18 cellular contexts compared by ENCODE assay signal in genomic region chr19:50420127-50420526, GRCh38. TPM values are rescaled to one million over a fixed set of nuclear protein-coding genes. Genes with fewer than 3 reads are reported as not detected.
A peak's percentile ranks its signal among the peaks of the same experiment; 100 is the strongest.
DNase-seq lines count a peak whose midpoint lies in the region; ATAC-seq, FAIRE-seq and TF ChIP-seq lines count a peak whose summit lies in the region.
"Had no signal": no experiment of that assay in that cellular context is flagged by ENCODE, and none has a peak within 500 bp of the region (broad histone marks: within the 10 kb centered on the region; RNA-seq: fewer than 3 reads in every experiment).

No MANE protein-coding gene starts in this region.

- peaks cover 59% of the 10 kb centered on the region for H3K36me3 Mint-ChIP-seq in activated B cell treated with CpG ODN at 0.5 μM for 24 hours (ENCODE audit: low read depth)
- H3K36me3 Mint-ChIP-seq: CD4-positive, alpha-beta memory T cell had no signal

- CTCF ChIA-PET in activated B cell treated with CpG ODN at 0.5 μM for 24 hours (lab: Charles Lee), result interaction anchor here (0.9 to 1.7 kb wide), 3 partner anchors 8 to 40 kb away, joined by 3 to 6 read pairs (median 5); no protein-coding TSS in a partner anchor

- H2BK120ac ChIP-seq in mesendoderm (ENCODE audit: low read depth, low read length), result no peak overlapping the region

- H4K20me1 ChIP-seq in BLaER1 treated with 17β-estradiol and CSF1 and Interleukin-3, amounts not matched to agents 10 nM and 100 nM, result peaks cover 0 to 19% (median 10%) of the 10 kb centered on the region in 11 experiments; a peak in 9 of 22 replicates

- H3K27ac ChIP-seq in BLaER1 treated with 17β-estradiol and CSF1 and Interleukin-3, amounts not matched to agents 10 nM and 100 nM, result peak overlapping the region in 9 of 11 experiments; percentile 23 to 82 (median 69); a peak in 16 of 22 replicates
- no peak overlapping the region for H3K27ac ChIP-seq in mesendoderm (ENCODE audit: low read depth, low read length)
- no peak overlapping the region for H3K27ac ChIP-seq in adrenal gland
- H3K27ac ChIP-seq: heart left ventricle, SJSA1 had no signal

- POLR2A ChIA-PET in activated B cell treated with CpG ODN at 0.5 μM for 24 hours (lab: Charles Lee), result interaction anchor here (0.6 to 8.4 kb wide), 12 partner anchors 10 to 397 kb away, joined by 3 to 282 read pairs (median 16); partner anchors contain the start of genes KCNC3, MYBPC2, NR1H2 and POLD1

- peak overlapping the region in 8 of 10 experiments; percentile 62 to 80 (median 70); a peak in 17 of 20 replicates for H3K4me3 ChIP-seq in BLaER1 treated with 17β-estradiol and CSF1 and Interleukin-3, amounts not matched to agents 10 nM and 100 nM
- H3K4me3 ChIP-seq in mesendoderm (ENCODE audit: low read length), result no peak overlapping the region
- H3K4me3 ChIP-seq in adrenal gland, result no peak overlapping the region
- H3K4me3 ChIP-seq: heart left ventricle, SJSA1 had no signal

- H3K79me1 ChIP-seq in mesendoderm (ENCODE audit: low read length), result no peaks in the 10 kb centered on the region

- intact Hi-C loops in activated B cell treated with CpG ODN at 0.5 μM for 24 hours (cut with micrococcal nuclease) (no loop called here), adrenal gland (cut with DNase I) (no loop called here)

- H3K4me2 ChIP-seq in BLaER1 treated with 17β-estradiol and CSF1 and Interleukin-3, amounts not matched to agents 10 nM and 100 nM, result peak overlapping the region; percentile 81 to 98 (median 96)
- no peak overlapping the region for H3K4me2 ChIP-seq in mesendoderm (ENCODE audit: low read length)

- peaks cover 0 to 7% (median 0%) of the 10 kb centered on the region in 11 experiments; a peak in 1 of 22 replicates for H3K27me3 ChIP-seq in BLaER1 treated with 17β-estradiol and CSF1 and Interleukin-3, amounts not matched to agents 10 nM and 100 nM
- no peaks in the 10 kb centered on the region for H3K27me3 ChIP-seq in mesendoderm (ENCODE audit: insufficient read depth, low read length, poor library complexity)
- H3K27me3 ChIP-seq in adrenal gland, result peaks cover 30% of the 10 kb centered on the region

- no peak for ATAC-seq in activated B cell treated with CpG ODN at 0.5 μM for 24 hours (ENCODE audit: low read depth)
- ATAC-seq: heart left ventricle had no signal

- no peak overlapping the region for H3K4ac ChIP-seq in mesendoderm (ENCODE audit: low read depth, low read length)

- H3K9me3 ChIP-seq in BLaER1 treated with 17β-estradiol and CSF1 and Interleukin-3, amounts not matched to agents 10 nM and 100 nM (replicated peaks in 1 of 11), result peaks cover 0 to 4% (median 0%) of the 10 kb centered on the region in 11 experiments; a peak in 1 of 22 replicates
- H3K9me3 ChIP-seq in adrenal gland (replicated peaks in 1 of 3), result no peaks in the 10 kb centered on the region
- H3K9me3 ChIP-seq: heart left ventricle, SJSA1 had no signal

- no peak overlapping the region for H4K8ac ChIP-seq in mesendoderm (ENCODE audit: low read depth, low read length)

- H3K23ac ChIP-seq in mesendoderm (ENCODE audit: low read length), result peak overlapping the region; percentile 45

- H3K27me3 Mint-ChIP-seq in activated B cell treated with CpG ODN at 0.5 μM for 24 hours, result no peaks in the 10 kb centered on the region

- H3K79me2 ChIP-seq in mesendoderm (ENCODE audit: control insufficient read depth, insufficient read depth, low read length), result no peaks in the 10 kb centered on the region

- no peak overlapping the region for H2AK5ac ChIP-seq in mesendoderm (ENCODE audit: low read length)

- H3K36me3 ChIP-seq in BLaER1 treated with 17β-estradiol and CSF1 and Interleukin-3, amounts not matched to agents 10 nM and 100 nM, result peaks cover 0 to 39% (median 20%) of the 10 kb centered on the region in 11 experiments; a peak in 17 of 22 replicates
- H3K36me3 ChIP-seq in mesendoderm (ENCODE audit: control insufficient read depth, insufficient read depth, low read length), result no peaks in the 10 kb centered on the region
- no peaks in the 10 kb centered on the region for H3K36me3 ChIP-seq in adrenal gland (replicated peaks in 1 of 2)
- H3K36me3 ChIP-seq: heart left ventricle, SJSA1 had no signal

- H3K4me1 Mint-ChIP-seq in activated B cell treated with CpG ODN at 0.5 μM for 24 hours, result peaks cover 73% of the 10 kb centered on the region

- no CpG with 5 or more reads among the region's 3 CpGs for WGBS in mesendoderm (ENCODE audit: extremely low coverage, insufficient coverage, low lambda C conversion rate)
- WGBS in adrenal gland, 4 donors, result 30 to 42% (median 35%) methylated on average over 3 of the region's 3 CpGs

- no peaks in the 10 kb centered on the region for H3K9me3 Mint-ChIP-seq in activated B cell treated with CpG ODN at 0.5 μM for 24 hours
- H3K9me3 Mint-ChIP-seq: CD4-positive, alpha-beta memory T cell; T-helper 2 cell treated with Interferon-gamma antibody and Interleukin-4, amounts not matched to agents 5 μg/mL and 100 μg/mL, for 36 hours had no signal

- DNase-seq in GM19239 (ENCODE audit: insufficient read length, low spot score) (no peak), activated B cell treated with CpG ODN at 0.5 μM for 24 hours (no peak), mesendoderm (no peak), inferior parietal cortex (ENCODE audit: extremely low spot score) (no peak), adrenal gland (no peak), NCI-H748 (lab: John Stamatoyannopoulos, UW; ENCODE audit: unreplicated experiment) (no peak)
- DNase-seq in stimulated activated naive CD4-positive, alpha-beta T cell treated with Interleukin-2 at 50 U/mL for 16 hours (lab: John Stamatoyannopoulos, UW), result no peak
- DNase-seq: activated gamma-delta T cell treated with Interleukin-2 at 50 U/mL for 16 hours; CD4-positive, alpha-beta memory T cell; heart left ventricle; kidney; mesenchymal stem cell; NCI-H1092 treated with DMSO at 0.1 percent for 48 hours; trophoblast cell had no signal

- H3K27ac Mint-ChIP-seq in activated B cell treated with CpG ODN at 0.5 μM for 24 hours, result peak overlapping the region; percentile 97
- H3K27ac Mint-ChIP-seq: T-helper 2 cell treated with Interferon-gamma antibody and Interleukin-4, amounts not matched to agents 5 μg/mL and 100 μg/mL, for 36 hours had no signal

- H3K56ac ChIP-seq in mesendoderm (ENCODE audit: low read length), result no peak overlapping the region

- H3K9ac ChIP-seq in BLaER1 treated with 17β-estradiol and CSF1 and Interleukin-3, amounts not matched to agents 10 nM and 100 nM, result peak overlapping the region in 10 of 11 experiments; percentile 31 to 86 (median 76); a peak in 18 of 22 replicates
- H3K9ac ChIP-seq in mesendoderm (ENCODE audit: low read length), result no peak overlapping the region

- no peak overlapping the region for H2BK15ac ChIP-seq in mesendoderm (replicated peaks; ENCODE audit: low read depth)

- peak overlapping the region; percentile 95 for H3K4me3 Mint-ChIP-seq in activated B cell treated with CpG ODN at 0.5 μM for 24 hours
- H3K4me3 Mint-ChIP-seq: CD4-positive, alpha-beta memory T cell; T-helper 2 cell treated with Interferon-gamma antibody and Interleukin-4, amounts not matched to agents 5 μg/mL and 100 μg/mL, for 36 hours had no signal

- H3K4me1 ChIP-seq in BLaER1 treated with 17β-estradiol and CSF1 and Interleukin-3, amounts not matched to agents 10 nM and 100 nM, result peaks cover 45 to 74% (median 61%) of the 10 kb centered on the region in 10 experiments
- no peaks in the 10 kb centered on the region for H3K4me1 ChIP-seq in mesendoderm (ENCODE audit: control insufficient read depth, low read depth, low read length)
- H3K4me1 ChIP-seq in adrenal gland (replicated peaks in 1 of 2), result no peaks in the 10 kb centered on the region
- H3K4me1 ChIP-seq: SJSA1 had no signal

- TF ChIP-seq CTCF in activated B cell treated with CpG ODN at 0.5 μM for 24 hours (IDR thresholded peaks at IDR 0.05) (no peak), adrenal gland (IDR thresholded peaks at IDR 0.05) (no peak)

- no peak overlapping the region for H4K5ac ChIP-seq in mesendoderm (ENCODE audit: low read length)

- TF ChIP-seq POLR2A in adrenal gland (IDR thresholded peaks at IDR 0.05), result no peak

- peak; percentile 49 for FAIRE-seq in GM19239 (lab: Jason Lieb, UNC)
- FAIRE-seq: kidney had no signal

- no peak overlapping the region for H3K18ac ChIP-seq in mesendoderm (ENCODE audit: low read length)

- no peak overlapping the region for H2BK5ac ChIP-seq in mesendoderm (ENCODE audit: low read length)

RNA-seq across cellular contexts. Expression of gene SPIB, which starts 1.4 kb away (rescaled TPM):
- total RNA-seq in activated B cell treated with CpG ODN at 0.5 μM for 24 hours, result 280 and 324 TPM in 2 replicates
- polyA plus RNA-seq in mesendoderm (2013, experiment 1 of 2), result 8.3 TPM
- 8.4 TPM for polyA plus RNA-seq in mesendoderm (2013, experiment 2 of 2)
- total RNA-seq in adrenal gland, result under 1 TPM in 2 of 8 donors, not detected in 6; 0.19 to 0.29 TPM
- polyA plus RNA-seq in adrenal gland, result under 1 TPM in 1 of 3 donors, not detected in 2; 0.03 TPM
- total RNA-seq: CD4-positive, alpha-beta memory T cell; SJSA1 had no signal
- polyA plus RNA-seq: AG04450 had no signal

RNA-seq across cellular contexts. Expression of gene MYBPC2, which starts 12.6 kb away (rescaled TPM):
- total RNA-seq in activated B cell treated with CpG ODN at 0.5 μM for 24 hours (1.1 and 1.4 TPM in 2 replicates), adrenal gland (1 to 10 TPM in 1 of 8 donors, not detected in 7; 1.6 TPM)
- 1.5 TPM for polyA plus RNA-seq in mesendoderm (2013, experiment 1 of 2)
- polyA plus RNA-seq in mesendoderm (2013, experiment 2 of 2), result 1.4 TPM
- polyA plus RNA-seq in adrenal gland, result under 1 TPM in 1 of 3 donors, not detected in 2; 0.03 TPM
- total RNA-seq: CD4-positive, alpha-beta memory T cell; SJSA1 had no signal
- polyA plus RNA-seq: AG04450, heart left ventricle had no signal

RNA-seq across cellular contexts. Expression of gene POLD1, which starts 36.0 kb away (rescaled TPM):
- total RNA-seq in activated B cell treated with CpG ODN at 0.5 μM for 24 hours, result 58.8 and 65.5 TPM in 2 replicates
- 57.2 TPM for polyA plus RNA-seq in mesendoderm (2013, experiment 1 of 2)
- polyA plus RNA-seq in mesendoderm (2013, experiment 2 of 2), result 57.3 TPM
- total RNA-seq in adrenal gland, result 10 to 100 TPM in 7 of 8 donors, 1 to 10 TPM in 1; 8.4 to 59.0 (median 15.3) TPM
- 10 to 100 TPM in 2 of 3 donors, 1 to 10 TPM in 1; 1.9 to 93.9 (median 40.1) TPM for polyA plus RNA-seq in adrenal gland

RNA-seq across cellular contexts. Expression of gene NR1H2, which starts 43.9 kb away (rescaled TPM):
- total RNA-seq in activated B cell treated with CpG ODN at 0.5 μM for 24 hours (66.9 and 79.5 TPM in 2 replicates), adrenal gland (100 to 1,000 TPM in 4 of 8 donors, 10 to 100 TPM in 4; 75.3 to 148 (median 105) TPM)
- polyA plus RNA-seq in mesendoderm (2013, experiment 1 of 2), result 19.2 TPM
- 19.3 TPM for polyA plus RNA-seq in mesendoderm (2013, experiment 2 of 2)
- 100 to 1,000 TPM in 2 of 3 donors, 10 to 100 TPM in 1; 16.5 to 144 (median 102) TPM for polyA plus RNA-seq in adrenal gland

RNA-seq across cellular contexts. Expression of gene NAPSA, which starts 54.7 kb away (rescaled TPM):
- total RNA-seq in activated B cell treated with CpG ODN at 0.5 μM for 24 hours, result 1.4 and 2.4 TPM in 2 replicates
- 0.17 TPM for polyA plus RNA-seq in mesendoderm (2013, experiment 1 of 2)
- 0.10 TPM for polyA plus RNA-seq in mesendoderm (2013, experiment 2 of 2)
- total RNA-seq in adrenal gland, result 1 to 10 TPM in 2 of 8 donors, under 1 TPM in 4, not detected in 2; 0.14 to 4.5 (median 0.74) TPM
- polyA plus RNA-seq in adrenal gland, result 1 to 10 TPM in 1 of 3 donors, under 1 TPM in 1, not detected in 1; 0.61 to 1.4 TPM
- total RNA-seq: SJSA1 had no signal

Comparison
In these comparisons a context has a peak if more than half of its experiments do, and no peak if none do; other contexts are left out.
1. H3K27ac ChIP-seq: peak in BLaER1 treated with 17β-estradiol and CSF1 and Interleukin-3, amounts not matched to agents 10 nM and 100 nM (9 of 11); none in mesendoderm (single experiment) and adrenal gland (0 of 5).
2. H3K4me3 ChIP-seq: peak in BLaER1 treated with 17β-estradiol and CSF1 and Interleukin-3, amounts not matched to agents 10 nM and 100 nM (8 of 10); none in mesendoderm (single experiment) and adrenal gland (0 of 4).
3. RNA of gene SPIB, which starts 1.4 kb away (total RNA-seq): 280 to 324 TPM in activated B cell treated with CpG ODN at 0.5 μM for 24 hours; 0.19 to 0.29 TPM in adrenal gland; every median in the first group is over 100 times any median in the second.